Comparison of ENCODE assay signal across 28 cellular contexts in the genomic region with DNA sequence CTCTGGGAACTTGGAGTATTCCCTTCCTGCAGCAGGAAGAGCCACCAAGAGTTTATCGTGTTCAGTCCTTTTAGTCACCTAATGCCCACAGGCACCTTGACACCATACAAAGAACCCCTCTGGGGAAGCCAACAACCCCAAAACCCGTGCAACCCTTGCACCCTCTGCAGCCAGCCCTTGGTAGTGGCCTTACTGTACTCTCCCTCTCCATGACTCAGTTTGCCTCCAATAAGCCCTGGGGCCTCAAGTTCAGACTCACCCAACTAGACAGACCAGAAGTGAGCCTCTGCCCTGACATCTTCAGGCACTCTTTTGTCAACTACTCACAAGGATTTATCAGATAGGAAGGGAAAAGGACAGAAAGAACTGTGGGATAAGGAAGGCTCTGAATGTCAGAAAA. TPM values are rescaled to one million over a fixed set of nuclear protein-coding genes. Genes with fewer than 3 reads are reported as not detected.
DNase-seq lines count a peak whose midpoint lies in the region; ATAC-seq and TF ChIP-seq lines count a peak whose summit lies in the region.
"Had no signal": no experiment of that assay in that cellular context is flagged by ENCODE, and none has a peak within 500 bp of the region (broad histone marks: within the 10 kb centered on the region; RNA-seq: fewer than 3 reads in every experiment).

No MANE protein-coding gene starts in this region.

- H3K4me2 ChIP-seq in H9 (ENCODE audit: insufficient read depth, insufficient read length, low read length), result no peak overlapping the region

- H3K23me2 ChIP-seq in H9 (ENCODE audit: insufficient read length, low read depth, low read length, poor library complexity, severe bottlenecking), result no peaks in the 10 kb centered on the region

- no peak overlapping the region for H4K5ac ChIP-seq in H9 (ENCODE audit: insufficient read length, low read depth, low read length)

- peak; percentile 33 for TF ChIP-seq CTCF in AG09309 (IDR thresholded peaks at IDR 0.05; ENCODE audit: control insufficient read depth, insufficient read depth, low read depth, low read length, missing control alignments)
- TF ChIP-seq CTCF in H9 (conservative IDR thresholded peaks at IDR 0.05), result peak; percentile 36; the same call in 1 of the 3 replicates
- peak; percentile 41 for TF ChIP-seq CTCF in WERI-Rb-1 (IDR thresholded peaks at IDR 0.05; ENCODE audit: low read depth, low read length)
- TF ChIP-seq CTCF in foreskin keratinocyte (conservative IDR thresholded peaks at IDR 0.05), result peak; percentile 72

- no peak overlapping the region for H2AFZ ChIP-seq in H9 (ENCODE audit: low read length)

- no peak overlapping the region for H2BK15ac ChIP-seq in H9 (ENCODE audit: low read depth, low read length)

- no peak overlapping the region for H3K14ac ChIP-seq in H9 (ENCODE audit: insufficient read depth, low read length)

- no peak overlapping the region for H2BK120ac ChIP-seq in H9 (ENCODE audit: low read depth, low read length, poor library complexity, severe bottlenecking)

- DNase-seq in AG09309 (ENCODE audit: low read depth), result no peak
- no peak for DNase-seq in H9
- DNase-seq in WERI-Rb-1, result no peak
- peak; percentile 56 to 74 for DNase-seq in foreskin keratinocyte
- no peak for DNase-seq in activated T-cell treated with anti-CD3 and anti-CD28 coated beads, Interleukin-2, amount 50 U/mL, for 48 hours
- DNase-seq in DMS 273 (lab: John Stamatoyannopoulos, UW; ENCODE audit: unreplicated experiment), result no peak
- no peak for DNase-seq in germinal center (ENCODE audit: low spot score)
- DNase-seq in OCI-M1 (lab: John Stamatoyannopoulos, UW), result no peak
- DNase-seq: activated CD4-positive, alpha-beta memory T cell treated with anti-CD3 and anti-CD28 coated beads, Interleukin-2, amount 10 ng/mL, durations not matched to agents 7 days and 5 days; activated CD4-positive, CD25-positive, alpha-beta regulatory T cell; activated naive CD4-positive, alpha-beta T cell; activated T-cell treated with anti-CD3 and anti-CD28 coated beads, Interleukin-2, amount 50 U/mL, for 1 hour; adrenal gland; CD8-positive, alpha-beta T cell; DMS53; immature natural killer cell; mucosa of descending colon; NCI-H1417; NCI-H2107; NCI-H510A; NK-92 treated with Interleukin-12 subunit alpha and Interleukin-12 subunit beta, amount 100 ng/mL, for 24 hours; psoas muscle; stimulated activated CD4-positive, alpha-beta T cell treated with anti-CD3 and anti-CD28 coated beads, Interleukin-1b, Interleukin-23, amount 100 ng/mL, for 48 hours; T1000; uterus had no signal

- H3K9me3 ChIP-seq in H9 (ENCODE audit: control insufficient read depth, low read depth, low read length) (no peaks in the 10 kb centered on the region), WERI-Rb-1 (ENCODE audit: severe bottlenecking) (no peaks in the 10 kb centered on the region)
- H3K9me3 ChIP-seq: adrenal gland, mucosa of descending colon, psoas muscle, uterus had no signal

- H4K8ac ChIP-seq in H9 (replicated peaks; ENCODE audit: insufficient read length, low read depth, low read length), result no peak overlapping the region

- H3K9me3 Mint-ChIP-seq in H9, result no peaks in the 10 kb centered on the region
- H3K9me3 Mint-ChIP-seq: activated CD4-positive, alpha-beta memory T cell treated with anti-CD3 and anti-CD28 coated beads, Interleukin-2, amount 10 ng/mL, durations not matched to agents 7 days and 5 days; CD8-positive, alpha-beta T cell; immature natural killer cell; neural crest cell had no signal

- no peak overlapping the region for H3K23ac ChIP-seq in H9 (ENCODE audit: insufficient read length, low read depth, low read length)

- H3K27ac Mint-ChIP-seq in H9, result no peak overlapping the region
- H3K27ac Mint-ChIP-seq: activated CD4-positive, alpha-beta memory T cell treated with anti-CD3 and anti-CD28 coated beads, Interleukin-2, amount 10 ng/mL, durations not matched to agents 7 days and 5 days; CD8-positive, alpha-beta T cell; immature natural killer cell had no signal

- no peak overlapping the region for H2AK5ac ChIP-seq in H9 (ENCODE audit: insufficient read length, low read length)

- H3K27me3 ChIP-seq in H9 (ENCODE audit: insufficient read depth, low read length) (no peaks in the 10 kb centered on the region), WERI-Rb-1 (ENCODE audit: insufficient read depth, low read depth, severe bottlenecking) (no peaks in the 10 kb centered on the region), foreskin keratinocyte (no peaks in the 10 kb centered on the region)
- H3K27me3 ChIP-seq: adrenal gland, uterus had no signal

- peaks cover 9 to 15% of the 10 kb centered on the region in 2 experiments for H3K4me1 Mint-ChIP-seq in H9

- H3K4ac ChIP-seq in H9 (ENCODE audit: low read depth, low read length), result no peak overlapping the region

- no peak overlapping the region for H2BK5ac ChIP-seq in H9 (ENCODE audit: insufficient read length, low read length)

- no peak overlapping the region for H3K18ac ChIP-seq in H9 (ENCODE audit: insufficient read length, low read depth, low read length)

- H2BK12ac ChIP-seq in H9 (ENCODE audit: insufficient read length, low read depth, low read length), result no peak overlapping the region

- no peak overlapping the region for H3T11ph ChIP-seq in H9 (ENCODE audit: low read length)

- no peaks in the 10 kb centered on the region for H3K79me1 ChIP-seq in H9 (ENCODE audit: insufficient read depth, low read depth, low read length, poor library complexity, severe bottlenecking)

- no peaks in the 10 kb centered on the region for H3K79me2 ChIP-seq in H9 (ENCODE audit: insufficient read depth, low read length)

- H3K27ac ChIP-seq in H9 (ENCODE audit: insufficient read length, low read depth, low read length) (no peak overlapping the region), WERI-Rb-1 (no peak overlapping the region), foreskin keratinocyte (no peak overlapping the region)
- H3K27ac ChIP-seq: adrenal gland, coronary artery, psoas muscle, uterus had no signal

- ATAC-seq in foreskin keratinocyte, result peak; percentile 83
- ATAC-seq: CD8-positive, alpha-beta T cell; GM12878; mucosa of descending colon; psoas muscle had no signal

- no peaks in the 10 kb centered on the region for H3K36me3 Mint-ChIP-seq in H9 (ENCODE audit: insufficient read depth in 1 of 3, low read depth in 3 of 3)
- H3K36me3 Mint-ChIP-seq: CD8-positive, alpha-beta T cell; immature natural killer cell had no signal

- no peak overlapping the region for H2BK20ac ChIP-seq in H9 (ENCODE audit: low read depth, low read length, poor library complexity, severe bottlenecking)

- no CpG with 5 or more reads among the region's 2 CpGs for WGBS in H9 (ENCODE audit: extremely low coverage, insufficient read length, low lambda C conversion rate)

- no peaks in the 10 kb centered on the region for H3K36me3 ChIP-seq in WERI-Rb-1
- H3K36me3 ChIP-seq: adrenal gland, uterus had no signal

- H3K4me1 ChIP-seq in H9 (ENCODE audit: insufficient read depth, low read length) (peaks cover 8% of the 10 kb centered on the region), foreskin keratinocyte (peaks cover 11% of the 10 kb centered on the region)
- H3K4me1 ChIP-seq: uterus had no signal

- H3K9ac ChIP-seq in H9 (ENCODE audit: extremely low read depth, insufficient read length, low read length), result no peak overlapping the region

- H3K4me3 ChIP-seq in AG09309 (ENCODE audit: control insufficient read depth, low read depth, low read length) (no peak overlapping the region), WERI-Rb-1 (ENCODE audit: low read depth, low read length) (no peak overlapping the region)
- H3K4me3 ChIP-seq: adrenal gland, coronary artery, GM12878, mucosa of descending colon, psoas muscle, uterus had no signal

- no peak overlapping the region for H3K4me3 Mint-ChIP-seq in H9
- H3K4me3 Mint-ChIP-seq: activated CD4-positive, alpha-beta memory T cell treated with anti-CD3 and anti-CD28 coated beads, Interleukin-2, amount 10 ng/mL, durations not matched to agents 7 days and 5 days; CD8-positive, alpha-beta T cell; immature natural killer cell; neural crest cell had no signal

- no peaks in the 10 kb centered on the region for H3K27me3 Mint-ChIP-seq in H9 (ENCODE audit: low read depth)

- no peak overlapping the region for H3K56ac ChIP-seq in H9 (ENCODE audit: insufficient read length, low read depth, low read length)

- no peaks in the 10 kb centered on the region for H4K20me1 ChIP-seq in H9 (ENCODE audit: control insufficient read depth, insufficient read depth, insufficient read length)

- no peak overlapping the region for H4K91ac ChIP-seq in H9 (ENCODE audit: insufficient read length, low read depth, low read length)

RNA-seq across cellular contexts. Expression of a gene that starts 30.9 kb away (rescaled TPM):
- total RNA-seq in H9 (2021) (1.7 and 2.0 TPM in 2 replicates), foreskin keratinocyte (2.8 and 3.9 TPM in 2 replicates)
- 4.3 TPM in 2 replicates for polyA plus RNA-seq in foreskin keratinocyte
- total RNA-seq: CD8-positive, alpha-beta T cell had no signal
- polyA plus RNA-seq: immature natural killer cell had no signal

Comparison
In these comparisons a context has a peak if more than half of its experiments do, and no peak if none do; other contexts are left out.
1. DNase-seq: peak in foreskin keratinocyte (2 of 2); none in AG09309 (single experiment), H9 (single experiment), WERI-Rb-1 (single experiment), activated T-cell treated with anti-CD3 and anti-CD28 coated beads, Interleukin-2, amount 50 U/mL, for 48 hours (0 of 2), DMS 273 (single experiment), germinal center (single experiment) and OCI-M1 (single experiment).
2. Peak in every context shown above with its lines, with median percentiles within 50 percentile points of each other: CTCF ChIP-seq.